In genomic region chr1:46248122-46248920, GRCh38 we compare ENCODE assay signal across 6 cellular contexts.
DNase-seq lines count a peak whose midpoint lies in the region; ATAC-seq and TF ChIP-seq lines count a peak whose summit lies in the region.

No MANE protein-coding gene starts in this region.

- DNase-seq in AG10803 (ENCODE audit: low read depth) (no peak), RWPE2 (ENCODE audit: low spot score) (peak; percentile 73), glomerular visceral epithelial cell (ENCODE audit: extremely low spot score) (peak; percentile 76)
- no peak for DNase-seq in stimulated activated naive B cell treated with anti-CD40 and anti-IgM and Interleukin-4, amounts not matched to agents 10 μg/mL and 1 μg/mL and 100 μg/mL, for 72 hours

- ATAC-seq in HG02763 (IDR thresholded peaks at IDR 0.05; ENCODE audit: unreplicated experiment) (peak; percentile 3), RWPE2 (ENCODE audit: low read depth) (peak; percentile 19; the same call in 1 of the 3 replicates), GM18502 (IDR thresholded peaks at IDR 0.05; ENCODE audit: poor library complexity, unreplicated experiment) (no peak)
- ATAC-seq in stimulated activated naive B cell treated with anti-CD40 and anti-IgM and Interleukin-4, amounts not matched to agents 10 μg/mL and 1 μg/mL and 100 μg/mL, for 72 hours (replicated peaks) = peak in 1 of 2 donors; percentile 1

- no peaks in the 10 kb centered on the region for H3K27me3 ChIP-seq in RWPE2 (ENCODE audit: insufficient read depth, poor library complexity, severe bottlenecking)

- H3K27ac Mint-ChIP-seq in stimulated activated naive B cell treated with anti-CD40 and anti-IgM and Interleukin-4, amounts not matched to agents 10 μg/mL and 1 μg/mL and 100 μg/mL, for 72 hours = peak overlapping the region; percentile 91

- no peaks in the 10 kb centered on the region for H3K27me3 Mint-ChIP-seq in stimulated activated naive B cell treated with anti-CD40 and anti-IgM and Interleukin-4, amounts not matched to agents 10 μg/mL and 1 μg/mL and 100 μg/mL, for 72 hours

- H3K27ac ChIP-seq in RWPE2 (ENCODE audit: poor library complexity, severe bottlenecking) = peak overlapping the region; percentile 59

- no peak for TF ChIP-seq CTCF in AG10803 (conservative IDR thresholded peaks at IDR 0.05; ENCODE audit: low read length)
- peak; percentile 22 for TF ChIP-seq CTCF in RWPE2 (IDR thresholded peaks at IDR 0.05; ENCODE audit: poor library complexity, severe bottlenecking)

- peaks cover 15 to 25% of the 10 kb centered on the region in 2 donors for H3K4me1 Mint-ChIP-seq in stimulated activated naive B cell treated with anti-CD40 and anti-IgM and Interleukin-4, amounts not matched to agents 10 μg/mL and 1 μg/mL and 100 μg/mL, for 72 hours

- no peaks in the 10 kb centered on the region for H3K9me3 Mint-ChIP-seq in stimulated activated naive B cell treated with anti-CD40 and anti-IgM and Interleukin-4, amounts not matched to agents 10 μg/mL and 1 μg/mL and 100 μg/mL, for 72 hours

- H3K4me3 ChIP-seq in AG10803 (ENCODE audit: low read length) (peak overlapping the region; percentile 82), RWPE2 (ENCODE audit: severe bottlenecking) (peak overlapping the region; percentile 57)

- peaks cover 3 to 18% of the 10 kb centered on the region in 2 donors for H3K36me3 Mint-ChIP-seq in stimulated activated naive B cell treated with anti-CD40 and anti-IgM and Interleukin-4, amounts not matched to agents 10 μg/mL and 1 μg/mL and 100 μg/mL, for 72 hours

- peaks cover 5% of the 10 kb centered on the region for H3K4me1 ChIP-seq in RWPE2 (ENCODE audit: insufficient read depth, poor library complexity, severe bottlenecking)

- peak overlapping the region; percentile 91 to 93 for H3K4me3 Mint-ChIP-seq in stimulated activated naive B cell treated with anti-CD40 and anti-IgM and Interleukin-4, amounts not matched to agents 10 μg/mL and 1 μg/mL and 100 μg/mL, for 72 hours

- H3K36me3 ChIP-seq in RWPE2 (ENCODE audit: low read depth) = peaks cover 41% of the 10 kb centered on the region

- H3K9me3 ChIP-seq in RWPE2 (ENCODE audit: severe bottlenecking) = no peaks in the 10 kb centered on the region

Comparison
In these comparisons a context has a peak if more than half of its experiments do, and no peak if none do; other contexts are left out.
1. DNase-seq: peak in RWPE2 (single experiment) and glomerular visceral epithelial cell (single experiment); none in AG10803 (single experiment) and stimulated activated naive B cell treated with anti-CD40 and anti-IgM and Interleukin-4, amounts not matched to agents 10 μg/mL and 1 μg/mL and 100 μg/mL, for 72 hours (single experiment).